ENCODE assay signal across 8 cellular contexts in the genomic region with DNA sequence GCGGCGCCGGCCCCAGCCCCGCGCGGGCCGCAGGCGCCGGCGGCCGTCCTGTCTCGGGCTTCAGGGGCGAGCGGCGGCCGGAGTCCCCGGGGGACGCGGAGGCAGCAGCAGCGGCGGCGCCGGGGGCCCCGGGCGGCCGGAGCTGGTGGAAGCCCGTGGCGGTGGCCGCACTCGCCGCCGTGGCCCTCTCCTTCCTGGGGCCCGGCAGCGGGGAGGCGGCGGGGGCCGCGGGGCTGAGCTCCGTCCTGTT. TPM values are rescaled to one million over a fixed set of nuclear protein-coding genes. Genes with fewer than 3 reads are reported as not detected.
DNase-seq lines count a peak whose midpoint lies in the region; ATAC-seq and TF ChIP-seq lines count a peak whose summit lies in the region.
"Not testable (repeated sequence)": the region's sequence is repeated elsewhere in the genome, so short reads cannot be mapped to it uniquely, and the experiment has no call there.

No MANE protein-coding gene starts in this region.

- H3K27ac ChIP-seq in OCI-LY1 (ENCODE audit: low read depth, low read length, poor library complexity, severe bottlenecking) = not testable (repeated sequence)
- H3K27ac ChIP-seq in right cardiac atrium (ENCODE audit: low read length) (peak overlapping the region; percentile 90), upper lobe of left lung (peak overlapping the region; percentile 79 to 94 (median 87))

- POLR2A ChIA-PET in MCF 10A (lab: Yijun Ruan, JAX) = interaction anchor here (0.8 to 2.4 kb wide), 9 partner anchors 9 to 218 kb away, joined by 3 to 32 read pairs (median 7); partner anchors contain the start of genes ANKRD37, LRP2BP and UFSP2

- H3K4me2 ChIP-seq in OCI-LY1 (ENCODE audit: low read length) = peak overlapping the region; percentile 68

- not testable (repeated sequence) for DNase-seq in MCF 10A (ENCODE audit: unreplicated experiment); right cardiac atrium; omental fat pad (ENCODE audit: low spot score); upper lobe of left lung

- H3K27me3 ChIP-seq in OCI-LY1 (ENCODE audit: insufficient read depth, low read length); right cardiac atrium (ENCODE audit: control insufficient read depth, insufficient read depth); upper lobe of left lung: not testable (repeated sequence)

- intact Hi-C loops in MCF 10A (cut with micrococcal nuclease) (loop anchor here (1.0 to 10.0 kb wide), 3 partner anchors 96 to 265 kb away; partner anchors contain the start of genes CCDC110 and LRP2BP), right cardiac atrium (cut with DNase I) (loop anchor here in 2 of 4 donors (10.0 kb wide), 3 partner anchors 75 to 185 kb away; partner anchors contain the start of genes ANKRD37 (in 2 of the 2) and LRP2BP (in 2 of the 2))

- peak overlapping the region; percentile 72 for H3K4me3 Mint-ChIP-seq in MCF 10A (ENCODE audit: unreplicated experiment)

- H3K9me2 ChIP-seq in OCI-LY1 (ENCODE audit: low read depth, low read length) = not testable (repeated sequence)

- H3K27me3 Mint-ChIP-seq in MCF 10A (ENCODE audit: insufficient read depth, unreplicated experiment) = not testable (repeated sequence)

- H3K4me1 Mint-ChIP-seq in MCF 10A (ENCODE audit: insufficient read depth, unreplicated experiment) = peaks cover 12% of the 10 kb centered on the region

- ATAC-seq in GM21529 (IDR thresholded peaks at IDR 0.05; ENCODE audit: unreplicated experiment) (peak; percentile 5), HG03097 (IDR thresholded peaks at IDR 0.05; ENCODE audit: low FRiP score, unreplicated experiment) (peak; percentile 17), right cardiac atrium (peak in 1 of 2 donors; percentile 6), omental fat pad (ENCODE audit: low FRiP score) (peak; percentile 29), upper lobe of left lung (ENCODE audit: low FRiP score in 2 of 2) (peak in 1 of 2 donors; percentile 25)

- not testable (repeated sequence) for H2AFZ ChIP-seq in OCI-LY1 (ENCODE audit: low read length)

- not testable (repeated sequence) for H3K36me3 ChIP-seq in OCI-LY1 (ENCODE audit: insufficient read depth, low read length); upper lobe of left lung

- H3K27ac Mint-ChIP-seq in MCF 10A (ENCODE audit: low read depth, unreplicated experiment) = not testable (repeated sequence)

- H3K4me1 ChIP-seq in OCI-LY1 (ENCODE audit: insufficient read depth, low read length, severe bottlenecking) (peaks cover 60% of the 10 kb centered on the region), upper lobe of left lung (peaks cover 9 to 17% (median 12%) of the 10 kb centered on the region in 4 donors)
- not testable (repeated sequence) for H3K4me1 ChIP-seq in right cardiac atrium (ENCODE audit: control insufficient read depth, insufficient read depth, low read length)

- not testable (repeated sequence) for H3K36me3 Mint-ChIP-seq in MCF 10A (ENCODE audit: insufficient read depth, unreplicated experiment)

- H3K79me2 ChIP-seq in OCI-LY1 (ENCODE audit: insufficient read depth, low read length) = peaks cover 36% of the 10 kb centered on the region

- H3F3A ChIP-seq in OCI-LY1 (ENCODE audit: insufficient read depth, low read length) = peaks cover 11% of the 10 kb centered on the region

- CTCF ChIA-PET in MCF 10A (lab: Yijun Ruan, JAX) = not testable (repeated sequence)

- not testable (repeated sequence) for H3K9me3 Mint-ChIP-seq in MCF 10A (ENCODE audit: unreplicated experiment)

- H3K9me3 ChIP-seq in OCI-LY1 (ENCODE audit: low read length); right cardiac atrium (ENCODE audit: control insufficient read depth, low read length); upper lobe of left lung: not testable (repeated sequence)

- TF ChIP-seq POLR2A in upper lobe of left lung (IDR thresholded peaks at IDR 0.05) = not testable (repeated sequence)

- under 1% methylated on average over 39 of the region's 39 CpGs for WGBS in right cardiac atrium
- WGBS in upper lobe of left lung, 2 donors = 0% methylated on average over 4 of the region's 39 CpGs; no CpG with 5 or more reads in 1 of the 2 donors

- not testable (repeated sequence) for TF ChIP-seq CTCF in GM12875 (IDR thresholded peaks at IDR 0.05; ENCODE audit: borderline replicate concordance, insufficient read depth, low read depth, low read length); OCI-LY1 (IDR thresholded peaks at IDR 0.05; ENCODE audit: low read length); MCF 10A (IDR thresholded peaks at IDR 0.05; ENCODE audit: unreplicated experiment); omental fat pad (IDR thresholded peaks at IDR 0.05)
- TF ChIP-seq CTCF in upper lobe of left lung (IDR thresholded peaks at IDR 0.05) = peak in 1 of 6 experiments; percentile 3

- H3K9ac ChIP-seq in OCI-LY1 (ENCODE audit: low read length) = peak overlapping the region; percentile 83

- not testable (repeated sequence) for TF ChIP-seq EP300 in upper lobe of left lung (IDR thresholded peaks at IDR 0.05)

- H3K4me3 ChIP-seq in GM12875 (ENCODE audit: low read depth, low read length) = peak overlapping the region; percentile 88
- peak overlapping the region; percentile 87 for H3K4me3 ChIP-seq in OCI-LY1 (ENCODE audit: low read depth, low read length, poor library complexity, severe bottlenecking)
- peak overlapping the region; percentile 96 for H3K4me3 ChIP-seq in right cardiac atrium (ENCODE audit: low read length)
- peak overlapping the region; percentile 34 to 89 (median 80) for H3K4me3 ChIP-seq in upper lobe of left lung

- not testable (repeated sequence) for H4K20me1 ChIP-seq in OCI-LY1 (ENCODE audit: insufficient read depth, low read length)

- BruUV-seq in MCF 10A (replicated peaks; lab: Mats Ljungman, UMichigan) = not testable (repeated sequence)

RNA-seq across cellular contexts. Expression of gene SNX25, which starts 0.4 kb away (rescaled TPM):
- 10.5 and 14.4 TPM in 2 replicates for total RNA-seq in MCF 10A (2022)
- total RNA-seq in right cardiac atrium = 10 to 100 TPM; 16.9 to 19.9 (median 19.6) TPM
- 10.5 TPM for polyA plus RNA-seq in right cardiac atrium
- 10 to 100 TPM; 16.0 to 22.5 (median 21.9) TPM for total RNA-seq in omental fat pad
- total RNA-seq in upper lobe of left lung = 100 to 1,000 TPM in 4 of 6 donors, 10 to 100 TPM in 2; 62.9 to 178 (median 123) TPM

RNA-seq across cellular contexts. Expression of gene CFAP97, which starts 6.0 kb away (rescaled TPM):
- total RNA-seq in MCF 10A (2022) (80.2 and 95.0 TPM in 2 replicates), right cardiac atrium (10 to 100 TPM; 16.4 to 26.9 (median 18.4) TPM), omental fat pad (10 to 100 TPM; 27.7 to 34.7 (median 32.0) TPM), upper lobe of left lung (10 to 100 TPM; 12.3 to 42.9 (median 24.0) TPM)
- polyA plus RNA-seq in right cardiac atrium = 4.1 TPM
